13 cellular contexts compared by ENCODE assay signal in genomic region chr1:180609643-180610555, GRCh38. TPM values are rescaled to one million over a fixed set of nuclear protein-coding genes. Genes with fewer than 3 reads are reported as not detected.
A peak's percentile ranks its signal among the peaks of the same experiment; 100 is the strongest.
DNase-seq lines count a peak whose midpoint lies in the region; ATAC-seq, FAIRE-seq and TF ChIP-seq lines count a peak whose summit lies in the region.
"Had no signal": no experiment of that assay in that cellular context is flagged by ENCODE, and none has a peak within 500 bp of the region (broad histone marks: within the 10 kb centered on the region; RNA-seq: fewer than 3 reads in every experiment).

No MANE protein-coding gene starts in this region.

- ATAC-seq in HG03460 (IDR thresholded peaks at IDR 0.05; ENCODE audit: unreplicated experiment) = no peak
- ATAC-seq: activated naive CD8-positive, alpha-beta T cell treated with anti-CD3 and anti-CD28 coated beads, Interleukin-2, amount 50 U/mL, for 24 hours; CD8-positive, alpha-beta T cell had no signal

- H3K9ac ChIP-seq in MM.1S (ENCODE audit: low read length) (no peak overlapping the region), liver (ENCODE audit: low read depth in 1 of 2, low read length in 2 of 2) (no peak overlapping the region)

- TF ChIP-seq RAD21 in liver (IDR thresholded peaks at IDR 0.05) = no peak

- H3K36me3 ChIP-seq in MM.1S (replicated peaks; ENCODE audit: insufficient read depth, low read length) = no peaks in the 10 kb centered on the region
- H3K36me3 ChIP-seq in bronchial epithelial cell (ENCODE audit: control insufficient read depth, insufficient read depth, low read length) = no peaks in the 10 kb centered on the region
- H3K36me3 ChIP-seq in liver (ENCODE audit: control insufficient read depth in 4 of 4, insufficient read depth in 3 of 4, low read depth in 1 of 4, low read length in 3 of 4) = no peaks in the 10 kb centered on the region
- no peaks in the 10 kb centered on the region for H3K36me3 ChIP-seq in sigmoid colon

- H3K27ac ChIP-seq in MM.1S (ENCODE audit: low read length) (no peak overlapping the region), liver (ENCODE audit: low read depth in 1 of 2, low read length in 2 of 2) (no peak overlapping the region), sigmoid colon (peak overlapping the region in 1 of 4 donors; percentile 56)

- H4K20me1 ChIP-seq in MM.1S (ENCODE audit: insufficient read depth, low read length) = no peaks in the 10 kb centered on the region

- H3K4me3 ChIP-seq in AG09309 (ENCODE audit: control insufficient read depth, low read depth, low read length) (no peak overlapping the region), MM.1S (ENCODE audit: low read length) (no peak overlapping the region), bronchial epithelial cell (ENCODE audit: low read depth, low read length) (no peak overlapping the region), liver (ENCODE audit: low read depth in 1 of 3, low read length in 3 of 3) (no peak overlapping the region), sigmoid colon (no peak overlapping the region)
- H3K4me3 ChIP-seq: testis had no signal

- no peak for FAIRE-seq in bronchial epithelial cell (lab: Jason Lieb, UNC)

- no peak for TF ChIP-seq EP300 in sigmoid colon (IDR thresholded peaks at IDR 0.05)

- no peaks in the 10 kb centered on the region for H3F3A ChIP-seq in MM.1S (ENCODE audit: insufficient read depth, low read length)

- H3K79me2 ChIP-seq in MM.1S (ENCODE audit: low read length) = no peaks in the 10 kb centered on the region

- no peaks in the 10 kb centered on the region for H3K9me2 ChIP-seq in MM.1S (replicated peaks; ENCODE audit: insufficient read depth, low read length)

- H3K27me3 ChIP-seq in MM.1S (replicated peaks; ENCODE audit: insufficient read depth, low read length) = no peaks in the 10 kb centered on the region
- no peaks in the 10 kb centered on the region for H3K27me3 ChIP-seq in bronchial epithelial cell (ENCODE audit: control insufficient read depth, insufficient read depth, low read length)
- no peaks in the 10 kb centered on the region for H3K27me3 ChIP-seq in liver (ENCODE audit: control insufficient read depth in 4 of 4, insufficient read depth in 4 of 4, low read length in 3 of 4)
- no peaks in the 10 kb centered on the region for H3K27me3 ChIP-seq in sigmoid colon
- H3K27me3 ChIP-seq: testis had no signal

- TF ChIP-seq POLR2A in sigmoid colon (IDR thresholded peaks at IDR 0.05) = no peak

- 51% methylated on average over 7 of the region's 7 CpGs for WGBS in liver
- WGBS in sigmoid colon, 2 donors = 80 to 82% methylated on average over 7 of the region's 7 CpGs

- H3K4me2 ChIP-seq in MM.1S (ENCODE audit: low read depth, low read length) = no peak overlapping the region

- TF ChIP-seq CTCF in AG09309 (IDR thresholded peaks at IDR 0.05; ENCODE audit: control insufficient read depth, insufficient read depth, low read depth, low read length, missing control alignments) (no peak), MM.1S (IDR thresholded peaks at IDR 0.05; ENCODE audit: low read length) (no peak), bronchial epithelial cell (IDR thresholded peaks at IDR 0.05; ENCODE audit: insufficient read depth, low read length, severe bottlenecking) (no peak), liver (IDR thresholded peaks at IDR 0.05; ENCODE audit: low read depth, low read length, missing input control) (no peak), sigmoid colon (IDR thresholded peaks at IDR 0.05) (no peak)

- DNase-seq in AG09309 (ENCODE audit: low read depth) = peak; percentile 31
- no peak for DNase-seq in MM.1S
- DNase-seq in bronchial epithelial cell (ENCODE audit: low read depth) = peak; percentile 73
- DNase-seq in sigmoid colon = no peak
- no peak for DNase-seq in putamen (ENCODE audit: low spot score)
- no peak for DNase-seq in globus pallidus (ENCODE audit: low spot score)
- DNase-seq: activated naive CD8-positive, alpha-beta T cell treated with anti-CD3 and anti-CD28 coated beads, Interleukin-2, amount 50 U/mL, for 24 hours; CD8-positive, alpha-beta T cell; foreskin melanocyte; stimulated activated CD4-positive, alpha-beta T cell treated with anti-CD3 and anti-CD28 coated beads, Interleukin-2, amount 100 ng/mL, for 24 hours; testis had no signal

- H3K4me1 ChIP-seq in MM.1S (ENCODE audit: low read length) (no peaks in the 10 kb centered on the region), liver (ENCODE audit: control insufficient read depth in 4 of 4, insufficient read depth in 4 of 4, low read length in 3 of 4) (no peaks in the 10 kb centered on the region), sigmoid colon (peaks cover 0 to 20% (median 9%) of the 10 kb centered on the region in 4 donors)

- 0 out of 2 replicates have a peak overlapping the region, but pooled peaks have one; percentile 0 for H2AFZ ChIP-seq in MM.1S (ENCODE audit: low read length)

- H3K9me3 ChIP-seq in MM.1S (replicated peaks; ENCODE audit: insufficient read depth, low read length) (no peaks in the 10 kb centered on the region), liver (ENCODE audit: control insufficient read depth in 4 of 4, low read length in 3 of 4) (no peaks in the 10 kb centered on the region), sigmoid colon (no peaks in the 10 kb centered on the region)
- H3K9me3 ChIP-seq: testis had no signal

- intact Hi-C loops in sigmoid colon (cut with DNase I) = no loop called here

TF ChIP-seq in liver, 16 proteins besides CTCF, POLR2A, EP300 and RAD21:
- TF ChIP-seq HNF4A (conservative IDR thresholded peaks at IDR 0.05) (peak; percentile 31 to 33), YY1 (IDR thresholded peaks at IDR 0.05) (no peak), TAF1 (conservative IDR thresholded peaks at IDR 0.05) (no peak), HNF4G (IDR thresholded peaks at IDR 0.05) (no peak), REST (IDR thresholded peaks at IDR 0.05) (no peak), NR2F2 (IDR thresholded peaks at IDR 0.05) (no peak), FOXA2 (IDR thresholded peaks at IDR 0.05) (no peak), SP1 (IDR thresholded peaks at IDR 0.05) (peak; percentile 10), FOXA1 (IDR thresholded peaks at IDR 0.05) (no peak), ATF3 (IDR thresholded peaks at IDR 0.05) (no peak), RXRA (IDR thresholded peaks at IDR 0.05) (peak; percentile 28 to 40), JUND (IDR thresholded peaks at IDR 0.05) (no peak), EGR1 (IDR thresholded peaks at IDR 0.05; ENCODE audit: low read depth in 2 of 2) (no peak), MAX (IDR thresholded peaks at IDR 0.05) (no peak), GABPA (IDR thresholded peaks at IDR 0.05 in 1 of 2, conservative IDR thresholded peaks at IDR 0.05 in 1 of 2) (no peak)

RNA-seq across cellular contexts. Expression of gene XPR1, which starts 21.9 kb away (rescaled TPM):
- total RNA-seq in bronchial epithelial cell = 35.0 and 57.6 TPM in 2 replicates
- total RNA-seq in liver = 10 to 100 TPM in 1 of 2 donors, 1 to 10 TPM in 1; 8.0 to 14.3 TPM
- 1 to 10 TPM; 1.8 to 3.7 TPM for polyA plus RNA-seq in liver
- 10 to 100 TPM; 11.1 to 18.8 (median 14.9) TPM for total RNA-seq in sigmoid colon
- polyA plus RNA-seq in sigmoid colon = 10 to 100 TPM in 1 of 3 donors, 1 to 10 TPM in 2; 1.8 to 11.3 (median 2.3) TPM

RNA-seq across cellular contexts. Expression of gene OVAAL, which starts 51.1 kb away (rescaled TPM):
- not detected in 2 replicates for total RNA-seq in bronchial epithelial cell
- total RNA-seq in liver = not detected
- polyA plus RNA-seq in liver = not detected
- not detected for total RNA-seq in sigmoid colon
- polyA plus RNA-seq in sigmoid colon = not detected
- total RNA-seq: CD8-positive, alpha-beta T cell; testis had no signal

Comparison
In these comparisons a context has a peak if more than half of its experiments do, and no peak if none do; other contexts are left out.
1. DNase-seq: peak in AG09309 (single experiment) and bronchial epithelial cell (single experiment); none in MM.1S (single experiment), sigmoid colon (single experiment), putamen (single experiment) and globus pallidus (single experiment).